ENCODE assay signal across 2 cellular contexts in genomic region chr2:68637-69036, GRCh38. TPM values are rescaled to one million over a fixed set of nuclear protein-coding genes. Genes with fewer than 3 reads are reported as not detected.
"Had no signal": no experiment of that assay in that cellular context is flagged by ENCODE, and none has a peak within 500 bp of the region (broad histone marks: within the 10 kb centered on the region; RNA-seq: fewer than 3 reads in every experiment).

No MANE protein-coding gene starts in this region.

RNA-seq across cellular contexts. Expression of gene FAM110C, which starts 22.3 kb away (rescaled TPM):
- total RNA-seq: SJCRH30 had no signal
- polyA plus RNA-seq: SK-N-SH had no signal
